In genomic region chr14:24411468-24412454, GRCh38 we compare ENCODE assay signal across 8 cellular contexts. TPM values are rescaled to one million over a fixed set of nuclear protein-coding genes. Genes with fewer than 3 reads are reported as not detected.
DNase-seq lines count a peak whose midpoint lies in the region; ATAC-seq and TF ChIP-seq lines count a peak whose summit lies in the region.

No MANE protein-coding gene starts in this region.

- POLR2A ChIA-PET in SK-N-SH (lab: Yijun Ruan, JAX): interaction anchor here (1.2 kb wide), 1 partner anchor 45 kb away, joined by 5 read pairs; no protein-coding TSS in a partner anchor

- no peak for TF ChIP-seq EP300 in SK-N-SH (IDR thresholded peaks at IDR 0.05; ENCODE audit: borderline replicate concordance in 1 of 2, low read depth in 1 of 2, low read length in 1 of 2)

- CTCF ChIA-PET in SK-N-SH (lab: Yijun Ruan, JAX): interaction anchor here (0.6 to 4.6 kb wide), 20 partner anchors 10 to 103 kb away, joined by 3 to 37 read pairs (median 4); partner anchors contain the start of genes CBLN3, KHNYN, NFATC4 and NYNRIN

- H3K4me3 ChIP-seq in AG10803 (ENCODE audit: low read length): no peak overlapping the region
- H3K4me3 ChIP-seq in SK-N-SH (ENCODE audit: low read depth in 2 of 2, low read length in 1 of 2): no peak overlapping the region
- H3K4me3 ChIP-seq in osteoblast (ENCODE audit: insufficient read depth, low read length): no peak overlapping the region

- H3K9me3 ChIP-seq in SK-N-SH (no peaks in the 10 kb centered on the region), osteoblast (ENCODE audit: low read depth, low read length) (no peaks in the 10 kb centered on the region)

- no peaks in the 10 kb centered on the region for H3K9me2 ChIP-seq in SK-N-SH

- no peaks in the 10 kb centered on the region for H3K27me3 ChIP-seq in SK-N-SH (ENCODE audit: insufficient read depth)
- no peaks in the 10 kb centered on the region for H3K27me3 ChIP-seq in osteoblast (ENCODE audit: insufficient read depth, low read length)

- H3K36me3 ChIP-seq in SK-N-SH (replicated peaks in 1 of 2; ENCODE audit: control insufficient read depth in 1 of 2, insufficient read depth in 2 of 2, low read length in 1 of 2): peaks cover 0 to 10% of the 10 kb centered on the region in 2 experiments
- H3K36me3 ChIP-seq in osteoblast (ENCODE audit: insufficient read depth, low read length): no peaks in the 10 kb centered on the region

- no peak overlapping the region for H3K9ac ChIP-seq in SK-N-SH

- H3K4me2 ChIP-seq in SK-N-SH: no peak overlapping the region
- no peak overlapping the region for H3K4me2 ChIP-seq in osteoblast (ENCODE audit: insufficient read depth, low read length)

- no peaks in the 10 kb centered on the region; a peak in 1 of 4 replicates for H3K4me1 ChIP-seq in SK-N-SH (ENCODE audit: control insufficient read depth in 1 of 2, insufficient read depth in 2 of 2, low read depth in 1 of 2, low read length in 1 of 2)
- H3K4me1 ChIP-seq in osteoblast (ENCODE audit: insufficient read depth, low read length): no peaks in the 10 kb centered on the region

- TF ChIP-seq CTCF in AG10803 (conservative IDR thresholded peaks at IDR 0.05; ENCODE audit: low read length) (peak; percentile 83), SK-N-SH (IDR thresholded peaks at IDR 0.05) (peak; percentile 73), osteoblast (IDR thresholded peaks at IDR 0.05; ENCODE audit: extremely low read depth, low read depth, low read length) (peak; percentile 76)

- H2AFZ ChIP-seq in SK-N-SH (ENCODE audit: low read depth) (no peak overlapping the region), osteoblast (ENCODE audit: low read length) (no peak overlapping the region)

- ATAC-seq in esophagus mucosa (peak; percentile 50), GM19324 (IDR thresholded peaks at IDR 0.05; ENCODE audit: low FRiP score, unreplicated experiment) (no peak)

- H3K79me2 ChIP-seq in SK-N-SH (ENCODE audit: insufficient read depth) (no peaks in the 10 kb centered on the region), osteoblast (ENCODE audit: insufficient read depth, low read length) (no peaks in the 10 kb centered on the region)

- in situ Hi-C loops in G401 (cut with HindIII; ENCODE audit: low sequenced_read_pairs): no loop called here

- DNase-seq in AG10803 (ENCODE audit: low read depth) (peak; percentile 60), G401 (ENCODE audit: low spot score) (peak; percentile 67), HPDE6-E6E7 (ENCODE audit: extremely low spot score) (peak; percentile 34), SK-N-SH (peak; percentile 77), osteoblast (ENCODE audit: insufficient read length, low spot score, missing footprints) (peak; percentile 93), activated gamma-delta T cell (lab: John Stamatoyannopoulos, UW) (no peak)

- H3K27ac ChIP-seq in SK-N-SH (ENCODE audit: low read depth in 2 of 2, low read length in 1 of 2): no peak overlapping the region
- H3K27ac ChIP-seq in osteoblast (ENCODE audit: low read depth, low read length): no peak overlapping the region

- peak; percentile 72 for TF ChIP-seq RAD21 in SK-N-SH (IDR thresholded peaks at IDR 0.05; ENCODE audit: low read length)

- WGBS in SK-N-SH (ENCODE audit: low lambda C conversion rate): 68% methylated on average over 11 of the region's 15 CpGs

- H4K20me1 ChIP-seq in SK-N-SH (ENCODE audit: insufficient read depth): no peaks in the 10 kb centered on the region
- no peaks in the 10 kb centered on the region for H4K20me1 ChIP-seq in osteoblast (ENCODE audit: insufficient read depth, low read length)

- H3F3A ChIP-seq in SK-N-SH (replicated peaks; ENCODE audit: insufficient read depth): no peaks in the 10 kb centered on the region

TF ChIP-seq in SK-N-SH, 30 proteins besides CTCF, POLR2A, EP300 and RAD21:
- TF ChIP-seq REST (IDR thresholded peaks at IDR 0.05; ENCODE audit: low read depth, low read length) (no peak), SMC3 (IDR thresholded peaks at IDR 0.05; ENCODE audit: low read depth, low read length) (peak; percentile 84), TEAD4 (IDR thresholded peaks at IDR 0.05; ENCODE audit: borderline replicate concordance, insufficient read depth) (no peak), RCOR1 (IDR thresholded peaks at IDR 0.05; ENCODE audit: low read length) (no peak), NRF1 (IDR thresholded peaks at IDR 0.05; ENCODE audit: low read depth, low read length) (no peak), GATA2 (CRISPR knock-in tag; IDR thresholded peaks at IDR 0.05) (no peak), MAX (IDR thresholded peaks at IDR 0.05; ENCODE audit: low read depth) (no peak), CHD2 (IDR thresholded peaks at IDR 0.05; ENCODE audit: low read length, partially characterized antibody) (no peak)
TF ChIP-seq in SK-N-SH: peak in this region for 1.

RNA-seq across cellular contexts. Expression of gene NYNRIN, which starts 13.0 kb away (rescaled TPM):
- total RNA-seq in G401 (2014; rRNA removed; shearing (Covaris generic)): 19.7 and 24.1 TPM in 2 replicates
- 4.7 and 4.8 TPM in 2 replicates for polyA plus RNA-seq in SK-N-SH (2012; rRNA removed)
- polyA plus RNA-seq in SK-N-SH (2012; cell fraction: cytosol; rRNA removed): 1.7 and 2.7 TPM in 2 replicates
- polyA plus RNA-seq in SK-N-SH (2012; cell fraction: nucleus; rRNA removed): 6.6 and 8.6 TPM in 2 replicates
- total RNA-seq in esophagus mucosa: 6.1 TPM
- total RNA-seq in osteoblast: 7.2 and 9.1 TPM in 2 replicates

RNA-seq across cellular contexts. Expression of gene CBLN3, which starts 17.7 kb away (rescaled TPM):
- 0.25 and 0.88 TPM in 2 replicates for total RNA-seq in G401 (2014; rRNA removed; shearing (Covaris generic))
- 1.8 TPM in 2 replicates for polyA plus RNA-seq in SK-N-SH (2012; rRNA removed)
- 0.92 and 0.93 TPM in 2 replicates for polyA plus RNA-seq in SK-N-SH (2012; cell fraction: cytosol; rRNA removed)
- 12.6 and 14.2 TPM in 2 replicates for polyA plus RNA-seq in SK-N-SH (2012; cell fraction: nucleus; rRNA removed)
- 0.44 TPM for total RNA-seq in esophagus mucosa
- total RNA-seq in osteoblast: 3.5 and 4.0 TPM in 2 replicates

RNA-seq across cellular contexts. Expression of gene KHNYN, which starts 18.0 kb away (rescaled TPM):
- 41.9 and 54.9 TPM in 2 replicates for total RNA-seq in G401 (2014; rRNA removed; shearing (Covaris generic))
- 18.3 and 21.8 TPM in 2 replicates for polyA plus RNA-seq in SK-N-SH (2012; rRNA removed)
- polyA plus RNA-seq in SK-N-SH (2012; cell fraction: cytosol; rRNA removed): 9.9 and 13.6 TPM in 2 replicates
- polyA plus RNA-seq in SK-N-SH (2012; cell fraction: nucleus; rRNA removed): 43.9 and 56.3 TPM in 2 replicates
- total RNA-seq in esophagus mucosa (32.0 TPM), osteoblast (58.6 and 62.5 TPM in 2 replicates)

RNA-seq across cellular contexts. Expression of gene SDR39U1, which starts 30.8 kb away (rescaled TPM):
- total RNA-seq in G401 (2014; rRNA removed; shearing (Covaris generic)): 49.2 and 56.4 TPM in 2 replicates
- polyA plus RNA-seq in SK-N-SH (2012; rRNA removed): 81.8 and 88.4 TPM in 2 replicates
- polyA plus RNA-seq in SK-N-SH (2012; cell fraction: cytosol; rRNA removed): 41.3 and 52.9 TPM in 2 replicates
- 292 and 320 TPM in 2 replicates for polyA plus RNA-seq in SK-N-SH (2012; cell fraction: nucleus; rRNA removed)
- total RNA-seq in esophagus mucosa (23.8 TPM), osteoblast (11.6 and 13.0 TPM in 2 replicates)

RNA-seq across cellular contexts. Expression of gene NFATC4, which starts 43.8 kb away (rescaled TPM):
- total RNA-seq in G401 (2014; rRNA removed; shearing (Covaris generic)): 41.4 and 45.5 TPM in 2 replicates
- polyA plus RNA-seq in SK-N-SH (2012; rRNA removed): 24.9 and 25.3 TPM in 2 replicates
- polyA plus RNA-seq in SK-N-SH (2012; cell fraction: cytosol; rRNA removed): 4.8 and 5.9 TPM in 2 replicates
- polyA plus RNA-seq in SK-N-SH (2012; cell fraction: nucleus; rRNA removed): 152 and 250 TPM in 2 replicates
- 3.4 TPM for total RNA-seq in esophagus mucosa
- total RNA-seq in osteoblast: 101 and 107 TPM in 2 replicates
